Comparison of ENCODE assay signal across 24 cellular contexts in the genomic region with DNA sequence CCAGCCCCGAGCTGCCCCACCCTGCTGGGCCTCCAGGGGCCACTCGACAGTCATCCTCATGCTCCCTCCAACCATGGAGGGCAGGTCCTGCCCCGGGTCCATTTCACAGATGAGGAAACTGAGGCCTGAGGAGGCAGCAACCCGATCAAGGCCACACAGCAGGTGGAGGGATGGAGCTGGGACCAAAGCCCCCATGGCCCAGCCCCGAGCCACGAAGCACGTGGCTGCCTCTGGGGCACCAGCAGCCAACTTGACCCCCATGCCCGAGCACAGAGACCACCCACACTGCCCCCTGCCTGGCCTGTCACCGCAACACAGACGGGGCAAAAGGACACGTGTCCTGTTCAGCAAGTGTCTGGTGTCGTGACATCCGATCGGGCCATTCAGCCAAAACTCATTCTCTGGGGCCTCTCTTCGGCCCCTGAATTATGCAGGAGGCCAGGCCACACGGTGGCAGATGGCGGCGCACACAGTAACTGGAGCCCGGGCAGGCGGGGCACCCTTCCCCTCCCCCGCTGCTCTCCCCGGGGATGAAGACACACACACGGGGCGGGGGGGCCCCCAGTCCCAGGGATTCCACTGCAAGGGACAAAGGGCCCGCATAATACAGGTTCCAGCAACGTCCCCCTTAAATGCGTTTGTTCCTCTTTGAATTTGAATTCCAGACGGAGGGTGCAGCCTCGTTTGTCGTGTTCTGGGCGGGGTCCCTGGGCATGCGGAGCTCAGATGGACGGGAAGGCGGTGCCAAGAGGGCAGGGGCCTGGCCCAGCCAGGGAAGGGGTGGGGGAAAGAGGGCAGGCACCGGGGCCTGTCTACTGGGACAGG. TPM values are rescaled to one million over a fixed set of nuclear protein-coding genes. Genes with fewer than 3 reads are reported as not detected.
DNase-seq lines count a peak whose midpoint lies in the region; ATAC-seq and TF ChIP-seq lines count a peak whose summit lies in the region.
"Had no signal": no experiment of that assay in that cellular context is flagged by ENCODE, and none has a peak within 500 bp of the region (broad histone marks: within the 10 kb centered on the region; RNA-seq: fewer than 3 reads in every experiment).

No MANE protein-coding gene starts in this region.

- no peak overlapping the region for H3K27ac Mint-ChIP-seq in neural crest cell (ENCODE audit: unreplicated experiment)
- H3K27ac Mint-ChIP-seq: activated B cell treated with CpG ODN at 0.5 μM for 24 hours; natural killer cell treated with Interleukin-12 subunit alpha and Interleukin-12 subunit beta and Interleukin-15 and Interleukin-18, amount 100 ng/mL, for 72 hours; T-helper 2 cell treated with Interferon-gamma antibody and Interleukin-4, amounts not matched to agents 5 μg/mL and 100 μg/mL, for 36 hours had no signal

- CTCF ChIA-PET in HEK293 (lab: Yijun Ruan, JAX), result interaction anchor here (1.0 to 1.5 kb wide), 5 partner anchors 9 to 136 kb away, joined by 3 to 15 read pairs (median 4); no protein-coding TSS in a partner anchor

- POLR2A ChIA-PET in HEK293 (lab: Yijun Ruan, JAX), result no interaction called here

- TF ChIP-seq CTCF in HEK293 (tag by site-specific recombination; IDR thresholded peaks at IDR 0.05), result no peak
- no peak for TF ChIP-seq CTCF in neural crest cell (conservative IDR thresholded peaks at IDR 0.05)

- H3K4me1 ChIP-seq in HEK293 (ENCODE audit: control insufficient read depth, insufficient read depth, low read length) (no peaks in the 10 kb centered on the region), SJCRH30 (no peaks in the 10 kb centered on the region; the same call in 1 of the 2 replicates)
- H3K4me1 ChIP-seq: breast epithelium had no signal

- H3K9me3 ChIP-seq in HEK293 (ENCODE audit: control insufficient read depth, insufficient read depth, low read depth, low read length) (no peaks in the 10 kb centered on the region), SJCRH30 (replicated peaks) (no peaks in the 10 kb centered on the region)
- H3K9me3 ChIP-seq: breast epithelium, SK-N-SH had no signal

- H3K36me3 Mint-ChIP-seq in neural crest cell (ENCODE audit: low read depth), result no peaks in the 10 kb centered on the region
- H3K36me3 Mint-ChIP-seq: natural killer cell treated with Interleukin-12 subunit alpha and Interleukin-12 subunit beta and Interleukin-15 and Interleukin-18, amount 100 ng/mL, for 72 hours had no signal

- H3K27me3 Mint-ChIP-seq in neural crest cell (ENCODE audit: low read depth), result peaks cover 53% of the 10 kb centered on the region

- no peak overlapping the region for H3K4me3 ChIP-seq in HEK293 (ENCODE audit: low read depth, low read length)
- peak overlapping the region; percentile 35 for H3K4me3 ChIP-seq in SJCRH30
- H3K4me3 ChIP-seq: breast epithelium, coronary artery had no signal

- H3K27me3 ChIP-seq in SJCRH30, result peaks cover 21% of the 10 kb centered on the region

- no peak overlapping the region for H3K4me3 Mint-ChIP-seq in neural crest cell
- H3K4me3 Mint-ChIP-seq: activated B cell treated with CpG ODN at 0.5 μM for 24 hours; natural killer cell treated with Interleukin-12 subunit alpha and Interleukin-12 subunit beta and Interleukin-15 and Interleukin-18, amount 100 ng/mL, for 72 hours; T-helper 2 cell treated with Interferon-gamma antibody and Interleukin-4, amounts not matched to agents 5 μg/mL and 100 μg/mL, for 36 hours had no signal

- no peak for ATAC-seq in HG02623 (IDR thresholded peaks at IDR 0.05; ENCODE audit: unreplicated experiment)
- ATAC-seq: natural killer cell treated with Interleukin-12 subunit alpha and Interleukin-12 subunit beta and Interleukin-15 and Interleukin-18, amount 100 ng/mL, for 72 hours; Panc1 had no signal

- H3K4me1 Mint-ChIP-seq in neural crest cell, result peaks cover 16% of the 10 kb centered on the region
- H3K4me1 Mint-ChIP-seq: activated B cell treated with CpG ODN at 0.5 μM for 24 hours had no signal

- DNase-seq in COLO668 (lab: John Stamatoyannopoulos, UW; ENCODE audit: unreplicated experiment) (peak; percentile 61), SJCRH30 (peak; percentile 67 to 78), neural crest cell (ENCODE audit: low read depth, low spot score) (peak; percentile 40), HK-2 (ENCODE audit: unreplicated experiment) (no peak), NCI-H1105 (lab: John Stamatoyannopoulos, UW) (no peak)
- DNase-seq: activated B cell treated with CpG ODN at 0.5 μM for 24 hours; activated CD4-positive, alpha-beta T cell treated with anti-CD3 and anti-CD28 coated beads, Interleukin-2, amount 50 U/mL, for 48 hours; activated gamma-delta T cell treated with Interleukin-2 at 50 U/mL for 16 hours; NCI-H1048; NCI-H2029; SK-N-SH; small intestine; stimulated activated CD4-positive, alpha-beta T cell treated with anti-CD3 and anti-CD28 coated beads, Interleukin-2, amount 100 ng/mL, for 48 hours; stimulated activated naive CD4-positive, alpha-beta T cell treated with Interleukin-2 at 50 U/mL for 16 hours had no signal

- H3K9me3 Mint-ChIP-seq in neural crest cell, result no peaks in the 10 kb centered on the region
- H3K9me3 Mint-ChIP-seq: activated B cell treated with CpG ODN at 0.5 μM for 24 hours; natural killer cell treated with Interleukin-12 subunit alpha and Interleukin-12 subunit beta and Interleukin-15 and Interleukin-18, amount 100 ng/mL, for 72 hours; T-helper 2 cell treated with Interferon-gamma antibody and Interleukin-4, amounts not matched to agents 5 μg/mL and 100 μg/mL, for 36 hours had no signal

- H3K27ac ChIP-seq in HEK293 (ENCODE audit: extremely low read depth, low read depth, low read length), result no peak overlapping the region
- H3K27ac ChIP-seq in SJCRH30, result no peak overlapping the region
- H3K27ac ChIP-seq: breast epithelium, coronary artery had no signal

- H3K36me3 ChIP-seq in HEK293 (ENCODE audit: control insufficient read depth in 2 of 2, insufficient read depth in 1 of 2, low read length in 2 of 2), result no peaks in the 10 kb centered on the region
- H3K36me3 ChIP-seq in SJCRH30, result no peaks in the 10 kb centered on the region
- H3K36me3 ChIP-seq: breast epithelium had no signal

TF ChIP-seq in HEK293, 187 proteins besides CTCF, POLR2A, EP300 and RAD21:
- TF ChIP-seq IKZF3 (tag by site-specific recombination; IDR thresholded peaks at IDR 0.05) (no peak), SP2 (tag by site-specific recombination; IDR thresholded peaks at IDR 0.05) (peak; percentile 18; the same call in 1 of the 2 replicates)
TF ChIP-seq in HEK293: peak in this region for 1.

RNA-seq across cellular contexts. Expression of a gene that starts 29.4 kb away (rescaled TPM):
- total RNA-seq in SJCRH30 (2014; rRNA removed; shearing (Covaris generic)), result 31.8 and 34.0 TPM in 2 replicates
- total RNA-seq in neural crest cell, result 37.4 and 39.0 TPM in 2 replicates

RNA-seq across cellular contexts. Expression of a gene that starts 53.0 kb away (rescaled TPM):
- 3.6 and 4.4 TPM in 2 replicates for total RNA-seq in SJCRH30 (2014; rRNA removed; shearing (Covaris generic))
- 8.1 and 8.6 TPM in 2 replicates for total RNA-seq in neural crest cell

RNA-seq across cellular contexts. Expression of a gene that starts 56.8 kb away (rescaled TPM):
- not detected in 2 replicates for total RNA-seq in SJCRH30 (2014; rRNA removed; shearing (Covaris generic))
- 0.07 TPM in 1 of 2 replicates, not detected in the other for total RNA-seq in neural crest cell
- total RNA-seq: activated B cell treated with CpG ODN at 0.5 μM for 24 hours, breast epithelium, fibroblast of lung, glomerular endothelial cell, mesenteric fat pad had no signal

Comparison
In these comparisons a context has a peak if more than half of its experiments do, and no peak if none do; other contexts are left out.
1. DNase-seq: peak in COLO668 (single experiment), SJCRH30 (2 of 2) and neural crest cell (single experiment); none in HK-2 (single experiment) and NCI-H1105 (single experiment).